In genomic region chr16:86590501-86591144, GRCh38 we compare ENCODE assay signal across 17 cellular contexts. TPM values are rescaled to one million over a fixed set of nuclear protein-coding genes. Genes with fewer than 3 reads are reported as not detected.
DNase-seq lines count a peak whose midpoint lies in the region; ATAC-seq and TF ChIP-seq lines count a peak whose summit lies in the region.
"Had no signal": no experiment of that assay in that cellular context is flagged by ENCODE, and none has a peak within 500 bp of the region (broad histone marks: within the 10 kb centered on the region; RNA-seq: fewer than 3 reads in every experiment).

No MANE protein-coding gene starts in this region.

- in situ Hi-C loops in GM23248 (cut with MboI): no loop called here

- H3K27ac ChIP-seq in GM23248 (peak overlapping the region; percentile 83), fibroblast of lung (ENCODE audit: insufficient read depth, low read length) (peak overlapping the region; percentile 46), thoracic aorta (peak overlapping the region; percentile 76 to 91)
- no peak overlapping the region for H3K27ac ChIP-seq in CD8-positive, alpha-beta T cell (ENCODE audit: low read depth, low read length)
- H3K27ac ChIP-seq: esophagus muscularis mucosa, HL-60, suprapubic skin had no signal

- no peak overlapping the region for H3K27ac Mint-ChIP-seq in activated T-helper 1 cell treated with anti-CD3 and anti-CD28 coated beads, Interleukin-12 subunit alpha, Interleukin-12 subunit beta, Interleukin-2, Interleukin-4 antibody, amounts not matched to agents 30 ng/mL and 10 ng/mL and 1 ng/mL, durations not matched to agents 14 hours and 24 hours and 36 hours
- H3K27ac Mint-ChIP-seq in CD8-positive, alpha-beta T cell: no peak overlapping the region
- H3K27ac Mint-ChIP-seq: activated CD4-positive, alpha-beta memory T cell treated with anti-CD3 and anti-CD28 coated beads for 36 hours had no signal

- no peaks in the 10 kb centered on the region for H3K9me3 ChIP-seq in GM23248 (ENCODE audit: low read depth)
- no peaks in the 10 kb centered on the region for H3K9me3 ChIP-seq in fibroblast of lung (ENCODE audit: control insufficient read depth, insufficient read depth, low read depth, low read length)
- H3K9me3 ChIP-seq in thoracic aorta: no peaks in the 10 kb centered on the region
- H3K9me3 ChIP-seq in CD8-positive, alpha-beta T cell (ENCODE audit: low read length): no peaks in the 10 kb centered on the region
- H3K9me3 ChIP-seq: esophagus muscularis mucosa, suprapubic skin had no signal

- H3K79me2 ChIP-seq in GM23248 (ENCODE audit: insufficient read depth) (no peaks in the 10 kb centered on the region), fibroblast of lung (ENCODE audit: control insufficient read depth, insufficient read depth, low read length) (no peaks in the 10 kb centered on the region)

- H3F3A ChIP-seq in GM23248 (ENCODE audit: insufficient read depth): peaks cover 41% of the 10 kb centered on the region

- 0 out of 2 replicates have a peak overlapping the region, but pooled peaks have one; percentile 6 for H2AFZ ChIP-seq in GM23248
- H2AFZ ChIP-seq in fibroblast of lung (ENCODE audit: low read length): no peak overlapping the region

- H3K4me3 ChIP-seq in GM23248 (no peak overlapping the region), fibroblast of lung (replicated peaks in 1 of 4; ENCODE audit: control extremely low read depth in 1 of 4, insufficient read depth in 1 of 4, low read depth in 3 of 4, low read length in 4 of 4) (no peak overlapping the region), thoracic aorta (no peak overlapping the region)
- H3K4me3 ChIP-seq in CD8-positive, alpha-beta T cell (ENCODE audit: low read depth, low read length): no peak overlapping the region
- H3K4me3 ChIP-seq: esophagus muscularis mucosa, GM12878, suprapubic skin had no signal

- 26 to 29% methylated on average over 4 of the region's 4 CpGs for WGBS in GM23248 (ENCODE audit: low coverage in 1 of 2, low lambda C conversion rate in 2 of 2, missing lambda C conversion rate in 2 of 2), 2 experiments

- H4K20me1 ChIP-seq in GM23248 (ENCODE audit: insufficient read depth) (no peaks in the 10 kb centered on the region), fibroblast of lung (ENCODE audit: control insufficient read depth, extremely low read depth, insufficient read depth, low read length) (no peaks in the 10 kb centered on the region)

- peak overlapping the region; percentile 42 for H3K4me2 ChIP-seq in GM23248 (ENCODE audit: unreplicated experiment)
- H3K4me2 ChIP-seq in fibroblast of lung (ENCODE audit: extremely low read depth, insufficient read depth, low read length): peak overlapping the region; percentile 37

- H3K27me3 Mint-ChIP-seq in activated T-helper 1 cell treated with anti-CD3 and anti-CD28 coated beads, Interleukin-12 subunit alpha, Interleukin-12 subunit beta, Interleukin-2, Interleukin-4 antibody, amounts not matched to agents 30 ng/mL and 10 ng/mL and 1 ng/mL, durations not matched to agents 14 hours and 24 hours and 36 hours (ENCODE audit: insufficient read depth): peaks cover 15% of the 10 kb centered on the region
- peaks cover 21% of the 10 kb centered on the region for H3K27me3 Mint-ChIP-seq in CD8-positive, alpha-beta T cell (ENCODE audit: low read depth)

- no peaks in the 10 kb centered on the region for H3K36me3 Mint-ChIP-seq in activated T-helper 1 cell treated with anti-CD3 and anti-CD28 coated beads, Interleukin-12 subunit alpha, Interleukin-12 subunit beta, Interleukin-2, Interleukin-4 antibody, amounts not matched to agents 30 ng/mL and 10 ng/mL and 1 ng/mL, durations not matched to agents 14 hours and 24 hours and 36 hours (ENCODE audit: low read depth)
- no peaks in the 10 kb centered on the region for H3K36me3 Mint-ChIP-seq in CD8-positive, alpha-beta T cell
- H3K36me3 Mint-ChIP-seq: activated CD4-positive, alpha-beta memory T cell treated with anti-CD3 and anti-CD28 coated beads for 36 hours had no signal

- H3K9me3 Mint-ChIP-seq in activated T-helper 1 cell treated with anti-CD3 and anti-CD28 coated beads, Interleukin-12 subunit alpha, Interleukin-12 subunit beta, Interleukin-2, Interleukin-4 antibody, amounts not matched to agents 30 ng/mL and 10 ng/mL and 1 ng/mL, durations not matched to agents 14 hours and 24 hours and 36 hours: no peaks in the 10 kb centered on the region
- no peaks in the 10 kb centered on the region for H3K9me3 Mint-ChIP-seq in CD8-positive, alpha-beta T cell
- H3K9me3 Mint-ChIP-seq: activated CD4-positive, alpha-beta memory T cell treated with anti-CD3 and anti-CD28 coated beads for 36 hours had no signal

- H3K4me1 ChIP-seq in GM23248 (ENCODE audit: insufficient read depth) (peaks cover 41% of the 10 kb centered on the region), fibroblast of lung (ENCODE audit: control insufficient read depth, extremely low read depth, insufficient read depth, low read length) (peaks cover 32% of the 10 kb centered on the region), thoracic aorta (ENCODE audit: control insufficient read depth in 1 of 2, low read depth in 2 of 2) (peaks cover 49 to 96% of the 10 kb centered on the region in 2 donors)
- H3K4me1 ChIP-seq in CD8-positive, alpha-beta T cell (ENCODE audit: insufficient read depth, low read length): peaks cover 3% of the 10 kb centered on the region
- H3K4me1 ChIP-seq: suprapubic skin had no signal

- ATAC-seq in SK-N-SH treated with all-trans-retinoic acid at 6 μM for 48 hours: peak; percentile 36; the same call in 2 of the 3 replicates
- peak; percentile 56 for ATAC-seq in thoracic aorta (ENCODE audit: insufficient number of reproducible peaks, low FRiP score, low read depth)
- ATAC-seq in CD8-positive, alpha-beta T cell: no peak
- ATAC-seq: GM12878 had no signal

- no peak for TF ChIP-seq CTCF in fibroblast of lung (conservative IDR thresholded peaks at IDR 0.05 in 1 of 2, IDR thresholded peaks at IDR 0.05 in 1 of 2; ENCODE audit: low read depth in 1 of 2, low read length in 2 of 2)
- no peak for TF ChIP-seq CTCF in thoracic aorta (IDR thresholded peaks at IDR 0.05)
- TF ChIP-seq CTCF in CD8-positive, alpha-beta T cell (IDR thresholded peaks at IDR 0.05): no peak

- DNase-seq in GM23248 (peak; percentile 95), fibroblast of lung (ENCODE audit: low read depth in 2 of 2) (peak; percentile 89 to 98), thoracic aorta (ENCODE audit: low spot score) (no peak), middle frontal gyrus (ENCODE audit: extremely low spot score, low spot score) (no peak)
- no peak for DNase-seq in activated T-helper 1 cell treated with anti-CD3 and anti-CD28 coated beads, Interleukin-12 subunit alpha, Interleukin-12 subunit beta, Interleukin-2, Interleukin-4 antibody, amounts not matched to agents 30 ng/mL and 10 ng/mL and 1 ng/mL, durations not matched to agents 14 hours and 24 hours and 36 hours (ENCODE audit: low spot score)
- DNase-seq in CD8-positive, alpha-beta T cell: no peak
- DNase-seq: activated CD4-positive, alpha-beta memory T cell treated with anti-CD3 and anti-CD28 coated beads for 36 hours; activated gamma-delta T cell; cerebellar nuclear complex; DMS 273 treated with DMSO at 0.1 percent for 48 hours; NCI-H345; T-helper 2 cell had no signal

- H3K4me3 Mint-ChIP-seq in activated T-helper 1 cell treated with anti-CD3 and anti-CD28 coated beads, Interleukin-12 subunit alpha, Interleukin-12 subunit beta, Interleukin-2, Interleukin-4 antibody, amounts not matched to agents 30 ng/mL and 10 ng/mL and 1 ng/mL, durations not matched to agents 14 hours and 24 hours and 36 hours: no peak overlapping the region
- no peak overlapping the region for H3K4me3 Mint-ChIP-seq in CD8-positive, alpha-beta T cell
- H3K4me3 Mint-ChIP-seq: activated CD4-positive, alpha-beta memory T cell treated with anti-CD3 and anti-CD28 coated beads for 36 hours had no signal

- intact Hi-C loops in activated T-helper 1 cell treated with anti-CD3 and anti-CD28 coated beads, Interleukin-12 subunit alpha, Interleukin-12 subunit beta, Interleukin-2, Interleukin-4 antibody, amounts not matched to agents 30 ng/mL and 10 ng/mL and 1 ng/mL, durations not matched to agents 14 hours and 24 hours and 36 hours (cut with micrococcal nuclease): no loop called here
- intact Hi-C loops in CD8-positive, alpha-beta T cell (cut with DNase I, micrococcal nuclease): no loop called here

- POLR2A ChIA-PET in CD8-positive, alpha-beta T cell (lab: Charles Lee): no interaction called here

- CTCF ChIA-PET in CD8-positive, alpha-beta T cell (lab: Charles Lee): interaction anchor here (1.3 kb wide), 1 partner anchor 10 kb away, joined by 4 read pairs; no protein-coding TSS in a partner anchor

- no peaks in the 10 kb centered on the region for H3K4me1 Mint-ChIP-seq in activated T-helper 1 cell treated with anti-CD3 and anti-CD28 coated beads, Interleukin-12 subunit alpha, Interleukin-12 subunit beta, Interleukin-2, Interleukin-4 antibody, amounts not matched to agents 30 ng/mL and 10 ng/mL and 1 ng/mL, durations not matched to agents 14 hours and 24 hours and 36 hours (ENCODE audit: low read depth)
- H3K4me1 Mint-ChIP-seq in CD8-positive, alpha-beta T cell (ENCODE audit: low read depth): peaks cover 7% of the 10 kb centered on the region

- no peaks in the 10 kb centered on the region for H3K27me3 ChIP-seq in GM23248 (replicated peaks; ENCODE audit: insufficient read depth)
- H3K27me3 ChIP-seq in fibroblast of lung (ENCODE audit: control insufficient read depth, insufficient read depth, low read length): no peaks in the 10 kb centered on the region
- no peaks in the 10 kb centered on the region for H3K27me3 ChIP-seq in thoracic aorta (replicated peaks; ENCODE audit: insufficient read depth)
- H3K27me3 ChIP-seq in CD8-positive, alpha-beta T cell (ENCODE audit: insufficient read depth, low read length): no peaks in the 10 kb centered on the region

- H3K9ac ChIP-seq in GM23248: peak overlapping the region; percentile 45
- no peak overlapping the region for H3K9ac ChIP-seq in fibroblast of lung (ENCODE audit: insufficient read depth, low read length)

- H3K36me3 ChIP-seq in GM23248 (ENCODE audit: low read depth) (no peaks in the 10 kb centered on the region), fibroblast of lung (ENCODE audit: control insufficient read depth, insufficient read depth, low read length) (no peaks in the 10 kb centered on the region), thoracic aorta (no peaks in the 10 kb centered on the region)
- no peaks in the 10 kb centered on the region for H3K36me3 ChIP-seq in CD8-positive, alpha-beta T cell (ENCODE audit: insufficient read depth, low read length)
- H3K36me3 ChIP-seq: esophagus muscularis mucosa, suprapubic skin had no signal

- 0 out of 2 replicates have a peak, but pooled peaks cover 13% of the 10 kb centered on the region for H3K9me2 ChIP-seq in GM23248 (ENCODE audit: insufficient read depth)

RNA-seq across cellular contexts. Expression of gene FOXL1, which starts 12.3 kb away (rescaled TPM):
- 13.0 and 14.5 TPM in 2 replicates for total RNA-seq in GM23248 (2014; rRNA removed; shearing (Covaris generic))
- polyA plus RNA-seq in GM23248 (2016; fragmentation: Nextera tagmentation; extraction: Ambion mirVana): 4.7 and 4.9 TPM in 2 replicates
- total RNA-seq in fibroblast of lung: 24.1 and 27.4 TPM in 2 replicates
- 5.9 and 19.0 TPM in 2 replicates for polyA plus RNA-seq in fibroblast of lung
- 9.4 and 31.1 TPM in 2 replicates for polyA plus RNA-seq in fibroblast of lung (2012)
- 4.9 and 6.9 TPM in 2 replicates for polyA minus RNA-seq in fibroblast of lung (ENCODE audit: low replicate concordance)
- total RNA-seq in thoracic aorta: 10 to 100 TPM; 52.1 to 52.8 TPM
- total RNA-seq in activated T-helper 1 cell treated with anti-CD3 and anti-CD28 coated beads, Interleukin-12 subunit alpha, Interleukin-12 subunit beta, Interleukin-2, Interleukin-4 antibody, amounts not matched to agents 30 ng/mL and 10 ng/mL and 1 ng/mL, durations not matched to agents 14 hours and 24 hours and 36 hours: 0.05 TPM in 1 of 2 replicates, not detected in the other
- under 1 TPM in 1 of 2 experiments, not detected in 1; 0.11 TPM for total RNA-seq in CD8-positive, alpha-beta T cell
- total RNA-seq: activated CD4-positive, alpha-beta memory T cell treated with anti-CD3 and anti-CD28 coated beads for 36 hours; GM12878 had no signal

RNA-seq across cellular contexts. Expression of gene FOXC2, which starts 24.0 kb away (rescaled TPM):
- 0.51 and 1.2 TPM in 2 replicates for total RNA-seq in GM23248 (2014; rRNA removed; shearing (Covaris generic))
- polyA plus RNA-seq in GM23248 (2016; fragmentation: Nextera tagmentation; extraction: Ambion mirVana) (2.5 and 3.0 TPM in 2 replicates), fibroblast of lung (1.1 and 1.5 TPM in 2 replicates)
- total RNA-seq in fibroblast of lung (0.26 and 0.50 TPM in 2 replicates), thoracic aorta (10 to 100 TPM; 54.5 to 60.7 TPM)
- polyA plus RNA-seq in fibroblast of lung (2012): 4.5 and 7.2 TPM in 2 replicates
- 1.6 and 1.9 TPM in 2 replicates for polyA minus RNA-seq in fibroblast of lung (ENCODE audit: low replicate concordance)
- total RNA-seq in activated T-helper 1 cell treated with anti-CD3 and anti-CD28 coated beads, Interleukin-12 subunit alpha, Interleukin-12 subunit beta, Interleukin-2, Interleukin-4 antibody, amounts not matched to agents 30 ng/mL and 10 ng/mL and 1 ng/mL, durations not matched to agents 14 hours and 24 hours and 36 hours: not detected in 2 replicates
- under 1 TPM in 1 of 2 experiments, not detected in 1; 0.16 TPM for total RNA-seq in CD8-positive, alpha-beta T cell
- total RNA-seq: activated CD4-positive, alpha-beta memory T cell treated with anti-CD3 and anti-CD28 coated beads for 36 hours; GM12878 had no signal
- polyA plus RNA-seq: GM12878 had no signal

RNA-seq across cellular contexts. Expression of gene MTHFSD, which starts 35.6 kb away (rescaled TPM):
- 12.9 and 14.0 TPM in 2 replicates for total RNA-seq in GM23248 (2014; rRNA removed; shearing (Covaris generic))
- polyA plus RNA-seq in GM23248 (2016; fragmentation: Nextera tagmentation; extraction: Ambion mirVana) (12.4 and 14.0 TPM in 2 replicates), fibroblast of lung (11.4 and 13.1 TPM in 2 replicates)
- total RNA-seq in fibroblast of lung (13.6 and 19.3 TPM in 2 replicates), thoracic aorta (10 to 100 TPM; 25.0 to 30.8 TPM)
- 9.3 and 9.7 TPM in 2 replicates for polyA plus RNA-seq in fibroblast of lung (2012)
- polyA minus RNA-seq in fibroblast of lung (ENCODE audit: low replicate concordance): 5.9 and 16.3 TPM in 2 replicates
- 30.6 and 31.8 TPM in 2 replicates for total RNA-seq in activated T-helper 1 cell treated with anti-CD3 and anti-CD28 coated beads, Interleukin-12 subunit alpha, Interleukin-12 subunit beta, Interleukin-2, Interleukin-4 antibody, amounts not matched to agents 30 ng/mL and 10 ng/mL and 1 ng/mL, durations not matched to agents 14 hours and 24 hours and 36 hours
- total RNA-seq in CD8-positive, alpha-beta T cell: 1 to 10 TPM; 6.2 to 7.8 TPM

Comparison
In these comparisons a context has a peak if more than half of its experiments do, and no peak if none do; other contexts are left out.
1. DNase-seq: peak in GM23248 (single experiment) and fibroblast of lung (2 of 2); none in thoracic aorta (single experiment), middle frontal gyrus (single experiment), activated T-helper 1 cell treated with anti-CD3 and anti-CD28 coated beads, Interleukin-12 subunit alpha, Interleukin-12 subunit beta, Interleukin-2, Interleukin-4 antibody, amounts not matched to agents 30 ng/mL and 10 ng/mL and 1 ng/mL, durations not matched to agents 14 hours and 24 hours and 36 hours (single experiment) and CD8-positive, alpha-beta T cell (0 of 7).
2. RNA of gene FOXL1, which starts 12.3 kb away (total RNA-seq): 52.1 to 52.8 TPM in thoracic aorta, 24.1 to 27.4 TPM in fibroblast of lung and 13.0 to 14.5 TPM in GM23248; 0.11 TPM in CD8-positive, alpha-beta T cell and 0.05 TPM in activated T-helper 1 cell treated with anti-CD3 and anti-CD28 coated beads, Interleukin-12 subunit alpha, Interleukin-12 subunit beta, Interleukin-2, Interleukin-4 antibody, amounts not matched to agents 30 ng/mL and 10 ng/mL and 1 ng/mL, durations not matched to agents 14 hours and 24 hours and 36 hours; every median in the first group is over 10 times any median in the second.
3. RNA of gene FOXC2, which starts 24.0 kb away (total RNA-seq): 54.5 to 60.7 TPM in thoracic aorta; 0.51 to 1.2 TPM in GM23248, 0.26 to 0.50 TPM in fibroblast of lung, 0.16 TPM in CD8-positive, alpha-beta T cell and not detected in activated T-helper 1 cell treated with anti-CD3 and anti-CD28 coated beads, Interleukin-12 subunit alpha, Interleukin-12 subunit beta, Interleukin-2, Interleukin-4 antibody, amounts not matched to agents 30 ng/mL and 10 ng/mL and 1 ng/mL, durations not matched to agents 14 hours and 24 hours and 36 hours; every median in the first group is over 10 times any median in the second.